ENCODE assay signal across 5 cellular contexts in the genomic region with DNA sequence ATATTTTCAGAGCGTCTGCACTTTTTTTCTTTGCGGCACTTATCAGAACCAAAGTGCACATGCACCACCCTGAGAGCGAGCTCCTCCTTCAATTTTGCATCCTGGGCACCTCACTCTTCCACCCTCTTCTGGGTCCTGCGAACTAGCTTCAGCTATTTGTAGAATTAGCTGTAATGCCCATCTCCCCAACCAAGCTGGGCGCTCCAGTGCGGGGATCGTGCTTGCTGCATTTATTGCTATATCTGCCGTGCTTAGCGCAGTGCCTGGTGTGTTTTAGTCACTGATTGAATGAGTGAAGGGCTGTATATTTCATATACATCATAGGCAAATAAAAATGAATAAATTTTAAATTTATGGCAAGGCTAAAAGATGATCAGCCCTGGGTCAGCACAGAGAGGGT.
"Had no signal": no experiment of that assay in that cellular context is flagged by ENCODE, and none has a peak within 500 bp of the region (broad histone marks: within the 10 kb centered on the region; RNA-seq: fewer than 3 reads in every experiment).

No MANE protein-coding gene starts in this region.

- DNase-seq: IMR-90, KBM-7, KG1 had no signal

- ATAC-seq: HepG2, K562 had no signal
